Comparison of ENCODE assay signal across 26 cellular contexts in genomic region chr12:38998887-38999482, GRCh38.
"Had no signal": no experiment of that assay in that cellular context is flagged by ENCODE, and none has a peak within 500 bp of the region (broad histone marks: within the 10 kb centered on the region; RNA-seq: fewer than 3 reads in every experiment).

No MANE protein-coding gene starts in this region.

- H3K4me2 ChIP-seq: hepatocyte had no signal

- H3K27me3 Mint-ChIP-seq: activated CD4-positive, alpha-beta memory T cell treated with anti-CD3 and anti-CD28 coated beads for 36 hours; dendritic cell treated with granulocyte-macrophage colony-stimulating factor and Interleukin-4, amounts not matched to agents 40 ng/mL and 50 ng/mL, for 4 days; stimulated activated naive CD8-positive, alpha-beta T cell treated with anti-CD3 and anti-CD28 coated beads, Interleukin-15, amount 100 ng/mL, for 72 hours; T-helper 17 cell had no signal

- ATAC-seq: activated naive CD4-positive, alpha-beta T cell treated with anti-CD3 and anti-CD28 coated beads, Interleukin-2, amount 50 U/mL, for 72 hours; esophagus mucosa; left cardiac atrium; right lobe of liver; stimulated activated effector memory CD8-positive, alpha-beta T cell treated with anti-CD3 and anti-CD28 coated beads, Interleukin-12 subunit alpha, Interleukin-12 subunit beta, amount 100 ng/mL, for 72 hours; stimulated activated naive CD8-positive, alpha-beta T cell treated with anti-CD3 and anti-CD28 coated beads, Interleukin-15, amount 100 ng/mL, for 72 hours; T-helper 17 cell had no signal

- H3K27ac Mint-ChIP-seq: activated CD4-positive, alpha-beta memory T cell treated with anti-CD3 and anti-CD28 coated beads for 36 hours; activated naive CD4-positive, alpha-beta T cell treated with anti-CD3 and anti-CD28 coated beads, Interleukin-2, amount 50 U/mL, for 72 hours; dendritic cell treated with granulocyte-macrophage colony-stimulating factor and Interleukin-4, amounts not matched to agents 40 ng/mL and 50 ng/mL, for 4 days; nephron; stimulated activated effector memory CD8-positive, alpha-beta T cell treated with anti-CD3 and anti-CD28 coated beads, Interleukin-12 subunit alpha, Interleukin-12 subunit beta, amount 100 ng/mL, for 72 hours; stimulated activated naive CD8-positive, alpha-beta T cell treated with anti-CD3 and anti-CD28 coated beads, Interleukin-15, amount 100 ng/mL, for 72 hours; T-helper 17 cell had no signal

- H3K4me3 Mint-ChIP-seq: activated CD4-positive, alpha-beta memory T cell treated with anti-CD3 and anti-CD28 coated beads for 36 hours; dendritic cell treated with granulocyte-macrophage colony-stimulating factor and Interleukin-4, amounts not matched to agents 40 ng/mL and 50 ng/mL, for 4 days; nephron; stimulated activated effector memory CD8-positive, alpha-beta T cell treated with anti-CD3 and anti-CD28 coated beads, Interleukin-12 subunit alpha, Interleukin-12 subunit beta, amount 100 ng/mL, for 72 hours; stimulated activated naive CD8-positive, alpha-beta T cell treated with anti-CD3 and anti-CD28 coated beads, Interleukin-15, amount 100 ng/mL, for 72 hours; T-helper 17 cell had no signal

- H3K36me3 ChIP-seq: ascending aorta, brain microvascular endothelial cell, right lobe of liver, tibial artery had no signal

- H3K9me3 Mint-ChIP-seq: activated CD4-positive, alpha-beta memory T cell treated with anti-CD3 and anti-CD28 coated beads for 36 hours; activated naive CD4-positive, alpha-beta T cell treated with anti-CD3 and anti-CD28 coated beads, Interleukin-2, amount 50 U/mL, for 72 hours; dendritic cell treated with granulocyte-macrophage colony-stimulating factor and Interleukin-4, amounts not matched to agents 40 ng/mL and 50 ng/mL, for 4 days; nephron; stimulated activated naive CD8-positive, alpha-beta T cell treated with anti-CD3 and anti-CD28 coated beads, Interleukin-15, amount 100 ng/mL, for 72 hours had no signal

- H3K27me3 ChIP-seq: ascending aorta, brain microvascular endothelial cell, hepatocyte, right lobe of liver, tibial artery had no signal

- H3K79me2 ChIP-seq: hepatocyte had no signal

- H3K9me3 ChIP-seq: ascending aorta, right lobe of liver, tibial artery had no signal

- DNase-seq: activated CD4-positive, alpha-beta memory T cell treated with anti-CD3 and anti-CD28 coated beads for 36 hours; activated CD4-positive, alpha-beta T cell treated with anti-CD3 and anti-CD28 coated beads for 48 hours; activated CD4-positive, CD25-positive, alpha-beta regulatory T cell; activated gamma-delta T cell treated with Interleukin-2 at 50 U/mL for 16 hours; activated T-cell treated with anti-CD3 and anti-CD28 coated beads for 4 hours; brain microvascular endothelial cell; caudate nucleus; effector CD8-positive, alpha-beta T cell; foreskin melanocyte; glutamatergic neuron; left cardiac atrium; mesenchymal stem cell; occipital lobe; right lobe of liver; stimulated activated CD4-positive, alpha-beta T cell treated with anti-CD3 and anti-CD28 coated beads, Interleukin-2, amount 100 ng/mL, for 24 hours; stimulated activated naive CD8-positive, alpha-beta T cell treated with anti-CD3 and anti-CD28 coated beads, Interleukin-15, amount 100 ng/mL, for 72 hours; T-helper 17 cell; tibial artery had no signal

- H3K4me3 ChIP-seq: ascending aorta, hepatocyte, right lobe of liver, skin epidermis, tibial artery had no signal

- H3K4me1 Mint-ChIP-seq: nephron; stimulated activated effector memory CD8-positive, alpha-beta T cell treated with anti-CD3 and anti-CD28 coated beads, Interleukin-12 subunit alpha, Interleukin-12 subunit beta, amount 100 ng/mL, for 72 hours; stimulated activated naive CD8-positive, alpha-beta T cell treated with anti-CD3 and anti-CD28 coated beads, Interleukin-15, amount 100 ng/mL, for 72 hours; T-helper 17 cell had no signal

- H3K27ac ChIP-seq: ascending aorta, brain microvascular endothelial cell, hepatocyte, right lobe of liver, skin epidermis, tibial artery had no signal

- H3K36me3 Mint-ChIP-seq: activated CD4-positive, alpha-beta memory T cell treated with anti-CD3 and anti-CD28 coated beads for 36 hours; activated naive CD4-positive, alpha-beta T cell treated with anti-CD3 and anti-CD28 coated beads, Interleukin-2, amount 50 U/mL, for 72 hours; stimulated activated effector memory CD8-positive, alpha-beta T cell treated with anti-CD3 and anti-CD28 coated beads, Interleukin-12 subunit alpha, Interleukin-12 subunit beta, amount 100 ng/mL, for 72 hours had no signal

- H3K4me1 ChIP-seq: ascending aorta, right lobe of liver, tibial artery had no signal

- H2AFZ ChIP-seq: hepatocyte had no signal
